In genomic region chr14:67270933-67271332, GRCh38 we compare ENCODE assay signal across 20 cellular contexts. TPM values are rescaled to one million over a fixed set of nuclear protein-coding genes. Genes with fewer than 3 reads are reported as not detected.
DNase-seq lines count a peak whose midpoint lies in the region; ATAC-seq and TF ChIP-seq lines count a peak whose summit lies in the region.
"Had no signal": no experiment of that assay in that cellular context is flagged by ENCODE, and none has a peak within 500 bp of the region (broad histone marks: within the 10 kb centered on the region; RNA-seq: fewer than 3 reads in every experiment).

No MANE protein-coding gene starts in this region.

- H3K4me3 Mint-ChIP-seq in endodermal cell = no peak overlapping the region
- H3K4me3 Mint-ChIP-seq: activated CD4-positive, alpha-beta memory T cell treated with anti-CD3 and anti-CD28 coated beads for 36 hours; activated naive CD4-positive, alpha-beta T cell treated with anti-CD3 and anti-CD28 coated beads for 36 hours had no signal

- H3K4me2 ChIP-seq in mammary epithelial cell (ENCODE audit: insufficient read depth, low read depth, low read length) (no peak overlapping the region), neural cell (ENCODE audit: low read length) (no peak overlapping the region)

- no peak for TF ChIP-seq RAD21 in neural cell (conservative IDR thresholded peaks at IDR 0.05)

- H3K9ac ChIP-seq in mammary epithelial cell (ENCODE audit: insufficient read depth, low read length) (no peak overlapping the region), endodermal cell (ENCODE audit: extremely low read depth, low read length, poor library complexity, severe bottlenecking) (no peak overlapping the region), neural cell (ENCODE audit: low read length) (no peak overlapping the region)

- H3K4me1 ChIP-seq in mammary epithelial cell (ENCODE audit: insufficient read depth, low read length) (peaks cover 4% of the 10 kb centered on the region), breast epithelium (peaks cover 0 to 16% of the 10 kb centered on the region in 2 donors), endodermal cell (ENCODE audit: control insufficient read depth, insufficient read depth, low read length) (peaks cover 10% of the 10 kb centered on the region)
- H3K4me1 ChIP-seq: SJCRH30 had no signal

- intact Hi-C loops in mammary epithelial cell (cut with micrococcal nuclease) = no loop called here
- intact Hi-C loops in breast epithelium (cut with DNase I; ENCODE audit: low total_unique reads) = no loop called here

- CTCF ChIA-PET in mammary epithelial cell (lab: Charles Lee; ENCODE audit: low non-redundant PET) = no interaction called here

- H3K79me2 ChIP-seq in mammary epithelial cell (ENCODE audit: insufficient read depth, low read length) (peaks cover 70% of the 10 kb centered on the region), neural cell (replicated peaks; ENCODE audit: insufficient read depth, low read length) (peaks cover 3% of the 10 kb centered on the region)

- peaks cover 9% of the 10 kb centered on the region for H3K9me3 Mint-ChIP-seq in endodermal cell

- DNase-seq in mammary epithelial cell = no peak
- DNase-seq in breast epithelium (ENCODE audit: low spot score in 2 of 2) = no peak
- DNase-seq in endodermal cell = no peak
- no peak for DNase-seq in stimulated activated naive CD8-positive, alpha-beta T cell treated with anti-CD3 and anti-CD28 coated beads, Interleukin-15, Interleukin-2, amounts not matched to agents 100 U/mL and 50 U/mL, for 24 hours
- DNase-seq in NCI-H1694 (lab: John Stamatoyannopoulos, UW) = no peak
- DNase-seq: activated CD4-positive, alpha-beta memory T cell treated with anti-CD3 and anti-CD28 coated beads for 36 hours; activated naive CD4-positive, alpha-beta T cell treated with anti-CD3 and anti-CD28 coated beads for 36 hours; aorta; foreskin fibroblast; NCI-H2171 treated with DMSO at 0.1 percent for 48 hours; NCI-H69; pancreas; SJCRH30; stimulated activated CD4-positive, alpha-beta T cell treated with anti-CD3 and anti-CD28 coated beads, Interleukin-2, amount 100 ng/mL, for 48 hours had no signal

- H2AFZ ChIP-seq in mammary epithelial cell (ENCODE audit: low read depth, low read length) (no peak overlapping the region), neural cell (ENCODE audit: low read depth, low read length) (no peak overlapping the region)

- no peaks in the 10 kb centered on the region for H3K27me3 Mint-ChIP-seq in endodermal cell (ENCODE audit: insufficient read depth)
- H3K27me3 Mint-ChIP-seq: activated CD4-positive, alpha-beta memory T cell treated with anti-CD3 and anti-CD28 coated beads for 36 hours had no signal

- H3K4me1 Mint-ChIP-seq in endodermal cell = peaks cover 34% of the 10 kb centered on the region

- TF ChIP-seq EP300 in neural cell (conservative IDR thresholded peaks at IDR 0.05; ENCODE audit: poor library complexity, severe bottlenecking) = no peak

- WGBS in mammary epithelial cell (ENCODE audit: low coverage, missing lambda C conversion rate) = 98% methylated on average over 3 of the region's 3 CpGs
- 99 to 100% methylated on average over 1 to 3 of the region's 3 CpGs for WGBS in endodermal cell (ENCODE audit: insufficient coverage in 1 of 2, insufficient read length in 1 of 2), 2 experiments

- H3K27me3 ChIP-seq in mammary epithelial cell (ENCODE audit: insufficient read depth, low read length) (no peaks in the 10 kb centered on the region), breast epithelium (no peaks in the 10 kb centered on the region), endodermal cell (ENCODE audit: control insufficient read depth, insufficient read depth, low read length, poor library complexity, severe bottlenecking) (no peaks in the 10 kb centered on the region), neural cell (ENCODE audit: insufficient read depth, low read depth, low read length) (no peaks in the 10 kb centered on the region)
- H3K27me3 ChIP-seq: pancreas, SJCRH30 had no signal

- peaks cover 31% of the 10 kb centered on the region for H3K36me3 Mint-ChIP-seq in endodermal cell (ENCODE audit: low read depth)

- TF ChIP-seq CTCF in mammary epithelial cell (conservative IDR thresholded peaks at IDR 0.05 in 1 of 2, IDR thresholded peaks at IDR 0.05 in 1 of 2; ENCODE audit: extremely low read depth in 1 of 2, insufficient read depth in 1 of 2, low read depth in 1 of 2, low read length in 2 of 2) (no peak), breast epithelium (IDR thresholded peaks at IDR 0.05) (no peak), endodermal cell (conservative IDR thresholded peaks at IDR 0.05) (no peak), neural cell (IDR thresholded peaks at IDR 0.05; ENCODE audit: poor library complexity, severe bottlenecking) (no peak)

- TF ChIP-seq POLR2A in breast epithelium (IDR thresholded peaks at IDR 0.05) = no peak

- H4K20me1 ChIP-seq in mammary epithelial cell (ENCODE audit: insufficient read depth, low read length) (no peaks in the 10 kb centered on the region), neural cell (ENCODE audit: insufficient read depth) (no peaks in the 10 kb centered on the region)

- H3K4me3 ChIP-seq in mammary epithelial cell (replicated peaks in 1 of 3; ENCODE audit: insufficient read depth in 1 of 3, low read depth in 2 of 3, low read length in 3 of 3) (no peak overlapping the region), breast epithelium (no peak overlapping the region), endodermal cell (ENCODE audit: low read length) (no peak overlapping the region), neural cell (ENCODE audit: low read length) (no peak overlapping the region)
- H3K4me3 ChIP-seq: coronary artery, GM12878, pancreas, SJCRH30 had no signal

- peaks cover 12% of the 10 kb centered on the region for H3F3A ChIP-seq in neural cell (ENCODE audit: insufficient read depth, low read length, poor library complexity, severe bottlenecking)

- H3K27ac ChIP-seq in mammary epithelial cell (ENCODE audit: insufficient read depth, low read depth, low read length) (no peak overlapping the region), breast epithelium (peak overlapping the region in 1 of 2 donors; percentile 10), endodermal cell (ENCODE audit: low read depth, low read length) (no peak overlapping the region), neural cell (ENCODE audit: low read length) (peak overlapping the region; percentile 86), temporal lobe (ENCODE audit: low read depth, low read length) (peak overlapping the region; percentile 94)
- H3K27ac ChIP-seq: C4-2B, coronary artery, SJCRH30 had no signal

- no peak for ATAC-seq in stimulated activated naive CD8-positive, alpha-beta T cell treated with anti-CD3 and anti-CD28 coated beads, Interleukin-15, Interleukin-2, amounts not matched to agents 100 U/mL and 50 U/mL, for 24 hours
- ATAC-seq in HG03196 (IDR thresholded peaks at IDR 0.05; ENCODE audit: unreplicated experiment) = no peak
- ATAC-seq: GM12878 had no signal

- H3K9me3 ChIP-seq in mammary epithelial cell (replicated peaks; ENCODE audit: insufficient read depth, low read length) (no peaks in the 10 kb centered on the region), breast epithelium (no peaks in the 10 kb centered on the region), endodermal cell (ENCODE audit: control insufficient read depth, low read length) (no peaks in the 10 kb centered on the region), neural cell (ENCODE audit: low read length) (no peaks in the 10 kb centered on the region)
- H3K9me3 ChIP-seq: pancreas, SJCRH30 had no signal

- no peaks in the 10 kb centered on the region for H3K36me3 ChIP-seq in mammary epithelial cell (ENCODE audit: insufficient read depth, low read length)
- no peaks in the 10 kb centered on the region for H3K36me3 ChIP-seq in breast epithelium
- H3K36me3 ChIP-seq in endodermal cell (ENCODE audit: control insufficient read depth, insufficient read depth, low read length) = peaks cover 9% of the 10 kb centered on the region
- H3K36me3 ChIP-seq in neural cell (ENCODE audit: insufficient read depth, low read length) = no peaks in the 10 kb centered on the region
- H3K36me3 ChIP-seq: pancreas had no signal

- BruUV-seq in mammary epithelial cell (replicated peaks; lab: Mats Ljungman, UMichigan) = TSS peak; percentile 26

- in situ Hi-C loops in mammary epithelial cell (cut with MboI; ENCODE audit: low sequenced_read_pairs in 2 of 2) = no loop called here

- dilution Hi-C loops in mammary epithelial cell (cut with HindIII; ENCODE audit: low sequenced_read_pairs) = no loop called here

- no peaks in the 10 kb centered on the region for H3K9me2 ChIP-seq in neural cell (ENCODE audit: insufficient read depth, low read length)

- peak overlapping the region; percentile 2 for H3K27ac Mint-ChIP-seq in endodermal cell
- H3K27ac Mint-ChIP-seq: activated CD4-positive, alpha-beta memory T cell treated with anti-CD3 and anti-CD28 coated beads for 36 hours; activated naive CD4-positive, alpha-beta T cell treated with anti-CD3 and anti-CD28 coated beads for 36 hours had no signal

TF ChIP-seq in neural cell, 6 proteins besides CTCF, POLR2A, EP300 and RAD21 (continues in another document):
- TF ChIP-seq POLR2AphosphoS5 (IDR thresholded peaks at IDR 0.05) = no peak

RNA-seq across cellular contexts. Expression of gene PALS1, which starts 29.7 kb away (rescaled TPM):
- total RNA-seq in mammary epithelial cell = 10 to 100 TPM; 26.0 to 31.6 TPM
- polyA plus RNA-seq in mammary epithelial cell = 13.8 TPM
- 15.2 TPM for polyA minus RNA-seq in mammary epithelial cell
- total RNA-seq in breast epithelium = 10 to 100 TPM; 15.4 to 41.3 (median 27.2) TPM
- 10 to 100 TPM; 26.0 to 29.6 TPM for total RNA-seq in endodermal cell
- polyA plus RNA-seq in endodermal cell (2013, experiment 1 of 2) = 21.4 TPM
- 20.3 TPM for polyA plus RNA-seq in endodermal cell (2013, experiment 2 of 2)
- polyA plus RNA-seq in neural cell = 7.7 and 8.3 TPM in 2 replicates
- 22.4 and 25.1 TPM in 2 replicates for polyA minus RNA-seq in neural cell
- total RNA-seq in temporal lobe = 18.7 TPM

Comparison
In these comparisons a context has a peak if more than half of its experiments do, and no peak if none do; other contexts are left out.
1. H3K27ac ChIP-seq: peak in neural cell (single experiment) and temporal lobe (single experiment); none in mammary epithelial cell (single experiment) and endodermal cell (single experiment).